ENCODE assay signal across 22 cellular contexts in genomic region chr4:94325835-94326234, GRCh38. TPM values are rescaled to one million over a fixed set of nuclear protein-coding genes. Genes with fewer than 3 reads are reported as not detected.
"Had no signal": no experiment of that assay in that cellular context is flagged by ENCODE, and none has a peak within 500 bp of the region (broad histone marks: within the 10 kb centered on the region; RNA-seq: fewer than 3 reads in every experiment).

No MANE protein-coding gene starts in this region.

- FAIRE-seq: small intestine had no signal

- H3K36me3 ChIP-seq: esophagus muscularis mucosa, gastroesophageal sphincter, left lung, lower lobe of right lung, neural progenitor cell, ovary, right atrium auricular region, stomach had no signal

- DNase-seq: effector memory CD4-positive, alpha-beta T cell; glutamatergic neuron; islet precursor cell; left lung; lower lobe of right lung; midbrain; nucleus accumbens; ovary; small intestine; stimulated activated CD4-positive, alpha-beta T cell treated with anti-CD3 and anti-CD28 coated beads, Interleukin-12 subunit alpha, Interleukin-12 subunit beta, amount 100 ng/mL, for 4 hours; stimulated activated naive CD4-positive, alpha-beta T cell; stomach; substantia nigra; trophoblast cell had no signal

- H3K4me3 ChIP-seq: esophagus muscularis mucosa, gastroesophageal sphincter, left lung, lower lobe of right lung, neural progenitor cell, ovary, right atrium auricular region, stomach had no signal

- H2AFZ ChIP-seq: neural progenitor cell had no signal

- H3K27ac ChIP-seq: epithelial cell of prostate, esophagus muscularis mucosa, gastroesophageal sphincter, left lung, lower lobe of right lung, neural progenitor cell, ovary, right atrium auricular region, stomach had no signal

- H3K4me3 Mint-ChIP-seq: memory B cell; natural killer cell treated with Interleukin-12 subunit alpha and Interleukin-12 subunit beta and Interleukin-15 and Interleukin-18, amount 100 ng/mL, for 72 hours; neural progenitor cell had no signal

- H3K9ac ChIP-seq: neural progenitor cell had no signal

- ATAC-seq: gastroesophageal sphincter; left lung; lower lobe of right lung; natural killer cell treated with Interleukin-12 subunit alpha and Interleukin-12 subunit beta and Interleukin-15 and Interleukin-18, amount 100 ng/mL, for 72 hours had no signal

- H3K27ac Mint-ChIP-seq: memory B cell; natural killer cell treated with Interleukin-12 subunit alpha and Interleukin-12 subunit beta and Interleukin-15 and Interleukin-18, amount 100 ng/mL, for 72 hours; neural progenitor cell had no signal

- H3K4me2 ChIP-seq: neural progenitor cell had no signal

- H3K4me1 ChIP-seq: esophagus muscularis mucosa, gastroesophageal sphincter, left lung, lower lobe of right lung, neural progenitor cell, right atrium auricular region, stomach had no signal

- H3K27me3 ChIP-seq: esophagus muscularis mucosa, gastroesophageal sphincter, left lung, neural progenitor cell, ovary, right atrium auricular region, stomach had no signal

- H3K9me3 ChIP-seq: ovary had no signal

- H3K4me1 Mint-ChIP-seq: memory B cell, neural progenitor cell had no signal

RNA-seq across cellular contexts. Expression of gene HPGDS, which starts 16.8 kb away (rescaled TPM):
- total RNA-seq: fibroblast of villous mesenchyme had no signal
